13 cellular contexts compared by ENCODE assay signal in the genomic region with DNA sequence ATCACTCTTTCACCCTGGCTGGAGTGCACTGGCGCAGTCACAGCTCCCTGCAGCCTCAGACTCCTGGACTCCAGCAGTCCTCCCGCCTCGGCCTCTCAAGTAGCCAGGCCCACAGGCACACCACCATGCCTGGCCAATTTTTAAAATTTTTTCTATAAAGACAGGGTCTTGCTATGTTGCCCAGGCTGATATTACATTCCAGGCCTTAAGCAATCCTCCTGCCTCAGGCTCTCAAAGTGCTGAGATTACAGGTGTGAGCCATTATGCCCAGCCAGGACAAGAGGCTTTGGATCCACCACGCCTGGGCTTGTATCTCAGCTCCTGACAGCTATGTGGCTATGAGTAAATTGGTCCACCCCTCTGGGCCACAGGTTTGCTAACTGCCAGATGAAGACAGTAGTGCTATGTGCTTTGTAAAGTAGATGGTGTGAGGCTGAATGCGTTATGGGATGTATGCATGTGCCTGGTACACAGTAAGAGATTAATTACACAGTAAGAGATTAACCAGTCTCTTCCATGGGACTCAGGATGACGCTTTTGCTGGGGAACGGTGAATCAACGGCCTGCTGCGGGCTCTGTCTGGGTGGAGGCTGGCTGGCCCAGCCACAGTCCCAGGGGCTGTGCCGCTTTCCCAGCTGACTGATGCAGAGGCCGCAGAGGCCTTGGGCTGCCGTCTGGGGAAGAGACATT. TPM values are rescaled to one million over a fixed set of nuclear protein-coding genes. Genes with fewer than 3 reads are reported as not detected.
A peak's percentile ranks its signal among the peaks of the same experiment; 100 is the strongest.
DNase-seq lines count a peak whose midpoint lies in the region; FAIRE-seq and TF ChIP-seq lines count a peak whose summit lies in the region.
"Had no signal": no experiment of that assay in that cellular context is flagged by ENCODE, and none has a peak within 500 bp of the region (broad histone marks: within the 10 kb centered on the region; RNA-seq: fewer than 3 reads in every experiment).

No MANE protein-coding gene starts in this region.

- no peak for FAIRE-seq in keratinocyte (lab: Jason Lieb, UNC)
- FAIRE-seq: endometrium had no signal

- H3K4me1 ChIP-seq in breast epithelium (peaks cover 5 to 8% of the 10 kb centered on the region in 2 donors), keratinocyte (ENCODE audit: control insufficient read depth, extremely low read depth, insufficient read depth, low read length) (peaks cover 56% of the 10 kb centered on the region), spleen (peaks cover 0 to 52% (median 23%) of the 10 kb centered on the region in 6 donors)

- no peaks in the 10 kb centered on the region for H3K79me2 ChIP-seq in keratinocyte (ENCODE audit: control insufficient read depth, insufficient read depth, low read length)

- peak; percentile 65 for DNase-seq in EH (ENCODE audit: low read depth)
- no peak for DNase-seq in breast epithelium (ENCODE audit: low spot score in 2 of 2)
- peak; percentile 97 for DNase-seq in keratinocyte (ENCODE audit: low read depth, low spot score)
- no peak for DNase-seq in spleen
- DNase-seq in osteocyte (ENCODE audit: extremely low spot score, unreplicated experiment) = no peak
- no peak for DNase-seq in HT-29 (ENCODE audit: low spot score)
- DNase-seq in ureter (ENCODE audit: low spot score) = no peak
- no peak for DNase-seq in NCI-H1048 (lab: John Stamatoyannopoulos, UW)
- DNase-seq: activated CD4-positive, alpha-beta T cell treated with anti-CD3 and anti-CD28 coated beads, Interleukin-2, amount 10 ng/mL, durations not matched to agents 7 days and 5 days; activated naive CD4-positive, alpha-beta T cell treated with anti-CD3 and anti-CD28 coated beads, Interleukin-2, amount 50 U/mL, for 16 hours; CD4-positive, CD25-positive, alpha-beta regulatory T cell; HFFc6 had no signal

- H3K27me3 ChIP-seq in breast epithelium (no peaks in the 10 kb centered on the region), keratinocyte (ENCODE audit: control insufficient read depth, extremely low read depth, insufficient read depth, low read length) (no peaks in the 10 kb centered on the region), spleen (replicated peaks in 1 of 7) (peaks cover 0 to 12% (median 0%) of the 10 kb centered on the region in 7 donors)

- peaks cover 4% of the 10 kb centered on the region for H3K9me3 Mint-ChIP-seq in osteocyte (ENCODE audit: unreplicated experiment)
- H3K9me3 Mint-ChIP-seq: activated CD4-positive, alpha-beta T cell treated with anti-CD3 and anti-CD28 coated beads, Interleukin-2, amount 10 ng/mL, durations not matched to agents 7 days and 5 days; HFFc6 had no signal

- H3K27me3 Mint-ChIP-seq in osteocyte (ENCODE audit: unreplicated experiment) = peaks cover 6% of the 10 kb centered on the region
- H3K27me3 Mint-ChIP-seq: activated CD4-positive, alpha-beta T cell treated with anti-CD3 and anti-CD28 coated beads, Interleukin-2, amount 10 ng/mL, durations not matched to agents 7 days and 5 days had no signal

- peak overlapping the region; percentile 69 for H2AFZ ChIP-seq in keratinocyte (ENCODE audit: control insufficient read depth, low read length)

- dilution Hi-C loops in keratinocyte (cut with MboI; ENCODE audit: extremely low pct_ligation_motif_present, low sequenced_read_pairs) = no loop called here

- no peaks in the 10 kb centered on the region for H3K9me3 ChIP-seq in breast epithelium
- no peaks in the 10 kb centered on the region for H3K9me3 ChIP-seq in keratinocyte (ENCODE audit: control insufficient read depth, low read depth, low read length)
- peaks cover 0 to 7% (median 0%) of the 10 kb centered on the region in 8 donors for H3K9me3 ChIP-seq in spleen

- TF ChIP-seq CTCF in breast epithelium (IDR thresholded peaks at IDR 0.05) (no peak), keratinocyte (optimal IDR thresholded peaks at IDR 0.05 in 1 of 3, IDR thresholded peaks at IDR 0.05 in 1 of 3, conservative IDR thresholded peaks at IDR 0.05 in 1 of 3; ENCODE audit: extremely low read depth in 1 of 3, insufficient read depth in 2 of 3, low read length in 3 of 3) (no peak), spleen (IDR thresholded peaks at IDR 0.05 in 8 of 11, conservative IDR thresholded peaks at IDR 0.05 in 3 of 11) (no peak), osteocyte (IDR thresholded peaks at IDR 0.05) (no peak)

- H4K20me1 ChIP-seq in keratinocyte (ENCODE audit: control insufficient read depth, extremely low read depth, insufficient read depth, low read length) = no peaks in the 10 kb centered on the region

- H3K27ac Mint-ChIP-seq in osteocyte (ENCODE audit: unreplicated experiment) = no peak overlapping the region
- H3K27ac Mint-ChIP-seq: activated CD4-positive, alpha-beta T cell treated with anti-CD3 and anti-CD28 coated beads, Interleukin-2, amount 10 ng/mL, durations not matched to agents 7 days and 5 days; HFFc6 had no signal

- H3K27ac ChIP-seq in breast epithelium (peak overlapping the region; percentile 84 to 88), keratinocyte (ENCODE audit: control insufficient read depth, insufficient read depth, low read length) (peak overlapping the region; percentile 87), spleen (peak overlapping the region in 6 of 8 donors; percentile 1 to 47 (median 9))

- no peak overlapping the region for H3K4me3 Mint-ChIP-seq in osteocyte (ENCODE audit: unreplicated experiment)
- H3K4me3 Mint-ChIP-seq: activated CD4-positive, alpha-beta T cell treated with anti-CD3 and anti-CD28 coated beads, Interleukin-2, amount 10 ng/mL, durations not matched to agents 7 days and 5 days; CD4-positive, CD25-positive, alpha-beta regulatory T cell; HFFc6 had no signal

- peaks cover 6% of the 10 kb centered on the region for H3K4me1 Mint-ChIP-seq in osteocyte (ENCODE audit: unreplicated experiment)
- H3K4me1 Mint-ChIP-seq: activated CD4-positive, alpha-beta T cell treated with anti-CD3 and anti-CD28 coated beads, Interleukin-2, amount 10 ng/mL, durations not matched to agents 7 days and 5 days had no signal

- H3K36me3 Mint-ChIP-seq in osteocyte (ENCODE audit: unreplicated experiment) = no peaks in the 10 kb centered on the region
- H3K36me3 Mint-ChIP-seq: CD4-positive, CD25-positive, alpha-beta regulatory T cell had no signal

- 66 to 89% (median 83%) methylated on average over 12 of the region's 12 CpGs for WGBS in spleen, 5 donors

- H3K4me3 ChIP-seq in breast epithelium (peak overlapping the region in 1 of 3 donors; percentile 37), keratinocyte (ENCODE audit: control insufficient read depth in 2 of 3, extremely low read depth in 1 of 3, insufficient read depth in 2 of 3, low read depth in 1 of 3, low read length in 3 of 3) (no peak overlapping the region), spleen (no peak overlapping the region)

- H3K4me2 ChIP-seq in keratinocyte (ENCODE audit: control insufficient read depth, extremely low read depth, insufficient read depth, low read depth, low read length) = peak overlapping the region; percentile 67

- peak overlapping the region; percentile 71 for H3K9ac ChIP-seq in keratinocyte (ENCODE audit: control insufficient read depth, extremely low read depth, insufficient read depth, low read length)

- TF ChIP-seq POLR2A in breast epithelium (IDR thresholded peaks at IDR 0.05) (no peak), spleen (IDR thresholded peaks at IDR 0.05) (no peak)

- no peaks in the 10 kb centered on the region for H3K9me1 ChIP-seq in keratinocyte (ENCODE audit: control insufficient read depth, extremely low read depth, insufficient read depth, low read length)

- no peaks in the 10 kb centered on the region for H3K36me3 ChIP-seq in breast epithelium
- H3K36me3 ChIP-seq in keratinocyte (ENCODE audit: control insufficient read depth in 2 of 2, extremely low read depth in 1 of 2, insufficient read depth in 2 of 2, low read length in 2 of 2) = no peaks in the 10 kb centered on the region
- no peaks in the 10 kb centered on the region for H3K36me3 ChIP-seq in spleen

- intact Hi-C loops in breast epithelium (cut with DNase I; ENCODE audit: low total_unique reads) (no loop called here), spleen (cut with DNase I; ENCODE audit: low total_unique reads) (no loop called here)

RNA-seq across cellular contexts. Expression of a gene that starts 53.3 kb away (rescaled TPM):
- 10 to 100 TPM; 58.4 to 83.9 (median 71.7) TPM for total RNA-seq in breast epithelium
- polyA plus RNA-seq in keratinocyte = 4.7 to 10.3 TPM (median 5.0 TPM) in 3 replicates
- polyA plus RNA-seq in keratinocyte (2011; ENCODE audit: low read depth) = 31.0 TPM
- polyA plus RNA-seq in keratinocyte (2011; cell fraction: cytosol; rRNA removed) = 6.5 and 20.0 TPM in 2 replicates
- 43.3 and 69.5 TPM in 2 replicates for polyA plus RNA-seq in keratinocyte (2011; cell fraction: nucleus; rRNA removed)
- polyA plus RNA-seq in keratinocyte (2012; ENCODE audit: low replicate concordance) = 35.3 and 75.7 TPM in 2 replicates
- 19.3 to 59.5 TPM (median 23.6 TPM) in 3 replicates for polyA minus RNA-seq in keratinocyte
- polyA minus RNA-seq in keratinocyte (2011; cell fraction: cytosol; rRNA and poly(A)+ RNA removed) = 40.7 TPM
- 50.3 and 64.5 TPM in 2 replicates for polyA minus RNA-seq in keratinocyte (2011; cell fraction: nucleus; rRNA and poly(A)+ RNA removed)
- total RNA-seq in spleen = 100 to 1,000 TPM; 145 to 236 (median 174) TPM
- polyA plus RNA-seq in spleen = 10 to 100 TPM; 13.2 to 60.6 (median 17.2) TPM
- total RNA-seq in osteocyte = 362 and 381 TPM in 2 replicates
- 93.6 and 114 TPM in 2 replicates for total RNA-seq in HT-29 (2014; rRNA removed; shearing (Covaris generic))
- 200 TPM for total RNA-seq in ureter

Comparison
In these comparisons a context has a peak if more than half of its experiments do, and no peak if none do; other contexts are left out.
1. DNase-seq: peak in EH (single experiment) and keratinocyte (single experiment); none in breast epithelium (0 of 2), spleen (single experiment), osteocyte (single experiment), HT-29 (single experiment), ureter (single experiment) and NCI-H1048 (single experiment).
2. H3K27ac ChIP-seq: peak in every context shown above with its lines; median percentile 87 in keratinocyte; 86 in breast epithelium; 9 in spleen.